14 cellular contexts compared by ENCODE assay signal in the genomic region with DNA sequence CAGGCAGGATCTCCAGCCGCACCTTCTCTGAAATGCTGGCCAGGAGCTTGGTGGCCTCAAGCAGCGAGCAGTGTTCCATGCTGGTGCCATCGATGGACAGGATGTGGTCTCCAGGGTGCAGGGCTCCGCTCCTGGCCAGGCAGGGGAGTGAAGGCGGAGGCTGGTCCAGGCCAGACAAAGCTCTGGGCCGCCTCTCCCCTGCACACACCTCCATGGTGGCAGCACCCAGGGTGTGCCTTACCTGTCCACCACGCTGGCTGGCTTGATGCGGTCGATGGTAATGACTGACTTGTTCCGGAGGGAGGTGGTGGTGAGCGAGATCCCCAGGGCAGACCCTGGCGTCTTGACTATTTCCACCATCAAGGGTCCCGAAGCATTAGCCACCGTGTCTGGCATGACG. TPM values are rescaled to one million over a fixed set of nuclear protein-coding genes. Genes with fewer than 3 reads are reported as not detected.
"Had no signal": no experiment of that assay in that cellular context is flagged by ENCODE, and none has a peak within 500 bp of the region (broad histone marks: within the 10 kb centered on the region; RNA-seq: fewer than 3 reads in every experiment).

No MANE protein-coding gene starts in this region.

- H3K36me3 ChIP-seq: brain microvascular endothelial cell, neutrophil had no signal

- ATAC-seq: activated naive CD4-positive, alpha-beta T cell treated with anti-CD3 and anti-CD28 coated beads, Interleukin-2, amount 50 U/mL, for 72 hours; stimulated activated naive CD8-positive, alpha-beta T cell treated with anti-CD3 and anti-CD28 coated beads, Interleukin-15, Interleukin-2, amounts not matched to agents 100 U/mL and 50 U/mL, for 24 hours; T-helper 17 cell had no signal

- H3K27ac ChIP-seq: brain microvascular endothelial cell, esophagus muscularis mucosa, neutrophil, testis had no signal

- H3K9me3 ChIP-seq: esophagus muscularis mucosa, neutrophil, testis had no signal

- H3K4me3 ChIP-seq: esophagus muscularis mucosa, testis had no signal

- H3K27me3 ChIP-seq: neutrophil, testis had no signal

- DNase-seq: activated CD4-positive, alpha-beta T cell treated with anti-CD3 and anti-CD28 coated beads, Interleukin-2, amount 50 U/mL, for 1 hour; brain microvascular endothelial cell; cerebellar nuclear complex; stimulated activated CD4-positive, alpha-beta T cell treated with anti-CD3 and anti-CD28 coated beads, Interleukin-4, amount 100 ng/mL, for 1 hour; stimulated activated CD8-positive, alpha-beta memory T cell treated with anti-CD3 and anti-CD28 coated beads, Interleukin-4, amount 100 ng/mL, for 48 hours; stimulated activated naive CD8-positive, alpha-beta T cell treated with anti-CD3 and anti-CD28 coated beads, Interleukin-15, Interleukin-2, amounts not matched to agents 100 U/mL and 50 U/mL, for 24 hours; T-helper 17 cell; testis had no signal

RNA-seq across cellular contexts. Expression of a gene that starts 20.0 kb away (rescaled TPM):
- total RNA-seq: activated CD8-positive, alpha-beta memory T cell treated with anti-CD3 and anti-CD28 coated beads for 36 hours; activated naive CD4-positive, alpha-beta T cell treated with anti-CD3 and anti-CD28 coated beads, Interleukin-2, amount 50 U/mL, for 72 hours; activated T-helper 2 cell treated with anti-CD3 and anti-CD28 coated beads, Interferon-gamma antibody, Interleukin-2, Interleukin-4, amounts not matched to agents 10 μg/mL and 5 μg/mL and 100 μg/mL, durations not matched to agents 14 hours and 24 hours and 36 hours; dermis microvascular lymphatic vessel endothelial cell had no signal
